1 cellular context compared by ENCODE assay signal in the genomic region with DNA sequence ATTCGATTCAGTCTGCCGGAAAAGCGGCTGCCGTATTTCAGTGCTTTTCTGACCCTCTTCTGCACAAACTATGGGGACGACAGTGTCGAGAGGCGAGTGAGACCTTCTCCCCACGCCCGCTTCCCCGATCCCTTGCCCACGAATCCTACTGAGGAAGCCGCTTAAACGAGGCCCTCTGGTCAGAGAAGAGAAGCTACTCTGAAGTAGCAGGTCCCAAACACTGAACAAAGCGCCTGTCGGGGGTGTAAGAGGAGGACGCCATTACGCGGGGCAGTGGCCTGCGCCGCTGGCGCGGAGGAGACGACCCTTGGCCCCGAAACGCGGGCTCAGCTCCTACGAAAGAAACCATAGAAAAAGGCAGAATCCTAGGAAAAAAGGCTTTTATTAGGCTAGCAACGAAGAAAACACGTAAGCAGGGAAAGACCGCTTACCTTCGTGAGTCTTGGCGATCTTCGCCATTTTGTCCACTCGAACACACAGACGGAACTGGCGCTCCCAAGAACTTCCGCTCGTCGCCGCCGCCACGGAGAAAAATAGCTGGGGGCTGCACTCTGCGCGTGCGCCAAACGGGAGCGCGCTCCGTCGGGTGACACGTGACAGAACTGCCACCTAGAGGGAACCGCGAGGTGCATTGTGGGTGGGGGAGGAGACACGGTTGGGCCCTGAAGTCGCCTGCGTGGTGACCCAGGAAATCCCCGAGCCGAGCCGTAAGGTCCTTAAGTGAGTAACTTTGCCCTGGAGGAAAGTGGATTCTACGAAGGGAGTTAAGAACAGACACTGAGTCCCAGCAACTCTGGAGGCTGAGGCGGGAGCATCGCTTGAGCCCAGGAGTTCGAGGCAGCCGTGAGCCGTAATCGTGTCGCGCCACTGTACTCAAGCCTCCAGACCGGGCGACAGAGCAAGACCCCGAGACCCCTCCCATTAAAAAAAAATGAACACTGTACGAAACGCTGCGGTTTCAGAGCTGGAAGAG.
TF ChIP-seq lines count a peak whose summit lies in the region.

SF3B1 (minus strand) TSS at position 488 of the 973 bp plus-strand sequence; CDS start at position 459, 29 bp downstream.

TF ChIP-seq in A549, 52 proteins besides CTCF, POLR2A, EP300 and RAD21 (continued from another document):
- TF ChIP-seq, protein P1, sequence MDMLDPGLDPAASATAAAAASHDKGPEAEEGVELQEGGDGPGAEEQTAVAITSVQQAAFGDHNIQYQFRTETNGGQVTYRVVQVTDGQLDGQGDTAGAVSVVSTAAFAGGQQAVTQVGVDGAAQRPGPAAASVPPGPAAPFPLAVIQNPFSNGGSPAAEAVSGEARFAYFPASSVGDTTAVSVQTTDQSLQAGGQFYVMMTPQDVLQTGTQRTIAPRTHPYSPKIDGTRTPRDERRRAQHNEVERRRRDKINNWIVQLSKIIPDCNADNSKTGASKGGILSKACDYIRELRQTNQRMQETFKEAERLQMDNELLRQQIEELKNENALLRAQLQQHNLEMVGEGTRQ (IDR thresholded peaks at IDR 0.05), result peak; percentile 96
- TF ChIP-seq, protein P2, sequence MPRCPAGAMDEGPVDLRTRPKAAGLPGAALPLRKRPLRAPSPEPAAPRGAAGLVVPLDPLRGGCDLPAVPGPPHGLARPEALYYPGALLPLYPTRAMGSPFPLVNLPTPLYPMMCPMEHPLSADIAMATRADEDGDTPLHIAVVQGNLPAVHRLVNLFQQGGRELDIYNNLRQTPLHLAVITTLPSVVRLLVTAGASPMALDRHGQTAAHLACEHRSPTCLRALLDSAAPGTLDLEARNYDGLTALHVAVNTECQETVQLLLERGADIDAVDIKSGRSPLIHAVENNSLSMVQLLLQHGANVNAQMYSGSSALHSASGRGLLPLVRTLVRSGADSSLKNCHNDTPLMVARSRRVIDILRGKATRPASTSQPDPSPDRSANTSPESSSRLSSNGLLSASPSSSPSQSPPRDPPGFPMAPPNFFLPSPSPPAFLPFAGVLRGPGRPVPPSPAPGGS (IDR thresholded peaks at IDR 0.05), result peak; percentile 39; the same call in 1 of the 3 replicates
- peak; percentile 83 for TF ChIP-seq BHLHE40 (IDR thresholded peaks at IDR 0.05; ENCODE audit: low read depth, low read length)
- TF ChIP-seq NR3C1 (IDR thresholded peaks at IDR 0.05), result no peak
- TF ChIP-seq REST (IDR thresholded peaks at IDR 0.05), result no peak; the same call in 1 of the 2 replicates
- TF ChIP-seq MAFK (IDR thresholded peaks at IDR 0.05; ENCODE audit: partially characterized antibody), result peak; percentile 15
- TF ChIP-seq, protein P3, sequence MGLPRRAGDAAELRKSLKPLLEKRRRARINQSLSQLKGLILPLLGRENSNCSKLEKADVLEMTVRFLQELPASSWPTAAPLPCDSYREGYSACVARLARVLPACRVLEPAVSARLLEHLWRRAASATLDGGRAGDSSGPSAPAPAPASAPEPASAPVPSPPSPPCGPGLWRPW (IDR thresholded peaks at IDR 0.05), result no peak
- TF ChIP-seq PHF8 (IDR thresholded peaks at IDR 0.05; ENCODE audit: borderline replicate concordance, low read depth), result peak; percentile 78; the same call in 1 of the 2 replicates
- no peak for TF ChIP-seq RARB (CRISPR knock-in tag; IDR thresholded peaks at IDR 0.05)
- peak; percentile 29 to 88 for TF ChIP-seq JUN (IDR thresholded peaks at IDR 0.05)
- TF ChIP-seq, protein P4, sequence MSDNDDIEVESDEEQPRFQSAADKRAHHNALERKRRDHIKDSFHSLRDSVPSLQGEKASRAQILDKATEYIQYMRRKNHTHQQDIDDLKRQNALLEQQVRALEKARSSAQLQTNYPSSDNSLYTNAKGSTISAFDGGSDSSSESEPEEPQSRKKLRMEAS (IDR thresholded peaks at IDR 0.05), result peak; percentile 81
- TF ChIP-seq MYC (IDR thresholded peaks at IDR 0.05; ENCODE audit: borderline replicate concordance, low read length), result peak; percentile 40; the same call in 1 of the 2 replicates
- TF ChIP-seq POLR2AphosphoS2 (conservative IDR thresholded peaks at IDR 0.05; ENCODE audit: low read length), result no peak
- no peak for TF ChIP-seq NFE2L2 (conservative IDR thresholded peaks at IDR 0.05; ENCODE audit: low read length)
